Comparison of ENCODE assay signal across 28 cellular contexts in genomic region chr12:132260721-132261120, GRCh38.
"Had no signal": no experiment of that assay in that cellular context is flagged by ENCODE, and none has a peak within 500 bp of the region (broad histone marks: within the 10 kb centered on the region; RNA-seq: fewer than 3 reads in every experiment).

No MANE protein-coding gene starts in this region.

- H3K27ac ChIP-seq: lower lobe of right lung, neutrophil, ovary, right atrium auricular region, skin epidermis, stomach, testis, thyroid gland, transverse colon, upper lobe of left lung, vagina had no signal

- H3K4me3 ChIP-seq: lower lobe of right lung, ovary, right atrium auricular region, skin epidermis, stomach, testis, thyroid gland, transverse colon, upper lobe of left lung, vagina had no signal

- ATAC-seq: left lobe of liver; lower lobe of right lung; naive thymus-derived CD8-positive, alpha-beta T cell; sciatic nerve; stimulated activated naive B cell treated with anti-CD40 and anti-IgM and Interleukin-4, amounts not matched to agents 10 μg/mL and 1 μg/mL and 100 μg/mL, for 72 hours; stimulated activated naive CD8-positive, alpha-beta T cell treated with anti-CD3 and anti-CD28 coated beads, Interleukin-15, Interleukin-2, amounts not matched to agents 100 U/mL and 50 U/mL, for 24 hours had no signal

- H3K9me3 ChIP-seq: lower lobe of right lung, neutrophil, ovary, right atrium auricular region, stomach, testis, thyroid gland, transverse colon, upper lobe of left lung, vagina had no signal

- H3K4me1 ChIP-seq: lower lobe of right lung, right atrium auricular region, stomach, testis, thyroid gland, transverse colon, upper lobe of left lung, vagina had no signal

- H3K4me3 Mint-ChIP-seq: naive thymus-derived CD8-positive, alpha-beta T cell; nephron; neural crest cell; stimulated activated naive B cell treated with anti-CD40 and anti-IgM and Interleukin-4, amounts not matched to agents 10 μg/mL and 1 μg/mL and 100 μg/mL, for 72 hours had no signal

- H3K9me3 Mint-ChIP-seq: immature natural killer cell; naive thymus-derived CD8-positive, alpha-beta T cell; nephron; neural crest cell; stimulated activated naive B cell treated with anti-CD40 and anti-IgM and Interleukin-4, amounts not matched to agents 10 μg/mL and 1 μg/mL and 100 μg/mL, for 72 hours had no signal

- H3K27ac Mint-ChIP-seq: immature natural killer cell; nephron; progenitor cell of endocrine pancreas; stimulated activated naive B cell treated with anti-CD40 and anti-IgM and Interleukin-4, amounts not matched to agents 10 μg/mL and 1 μg/mL and 100 μg/mL, for 72 hours had no signal

- H3K4me1 Mint-ChIP-seq: immature natural killer cell, neural crest cell had no signal

- H3K36me3 ChIP-seq: lower lobe of right lung, neutrophil, ovary, right atrium auricular region, stomach, transverse colon, upper lobe of left lung, vagina had no signal

- DNase-seq: hypothalamus; immature natural killer cell; lower lobe of right lung; mammary epithelial cell; mesenchymal stem cell; naive thymus-derived CD8-positive, alpha-beta T cell; occipital lobe; ovary; stimulated activated CD4-positive, alpha-beta T cell treated with anti-CD3 and anti-CD28 coated beads, Interleukin-12 subunit alpha, Interleukin-12 subunit beta, amount 100 ng/mL, for 4 hours; stimulated activated CD4-positive, alpha-beta T cell treated with anti-CD3 and anti-CD28 coated beads, Interleukin-15, amount 100 ng/mL, for 24 hours; stimulated activated CD4-positive, alpha-beta T cell treated with anti-CD3 and anti-CD28 coated beads, Interleukin-2, amount 100 ng/mL, for 24 hours; stimulated activated CD4-positive, alpha-beta T cell treated with anti-CD3 and anti-CD28 coated beads, Interleukin-4, amount 100 ng/mL, for 1 hour; stimulated activated naive B cell treated with anti-CD40 and anti-IgM and Interleukin-4, amounts not matched to agents 10 μg/mL and 1 μg/mL and 100 μg/mL, for 72 hours; stimulated activated naive CD8-positive, alpha-beta T cell treated with anti-CD3 and anti-CD28 coated beads, Interleukin-15, Interleukin-2, amounts not matched to agents 100 U/mL and 50 U/mL, for 24 hours; stomach; testis; thyroid gland; transverse colon had no signal

- H3K36me3 Mint-ChIP-seq: immature natural killer cell; naive thymus-derived CD8-positive, alpha-beta T cell; stimulated activated naive B cell treated with anti-CD40 and anti-IgM and Interleukin-4, amounts not matched to agents 10 μg/mL and 1 μg/mL and 100 μg/mL, for 72 hours had no signal

- H3K27me3 ChIP-seq: neutrophil, ovary, right atrium auricular region, testis, thyroid gland, transverse colon, upper lobe of left lung, vagina had no signal
